Comparison of ENCODE assay signal across 16 cellular contexts in the genomic region with DNA sequence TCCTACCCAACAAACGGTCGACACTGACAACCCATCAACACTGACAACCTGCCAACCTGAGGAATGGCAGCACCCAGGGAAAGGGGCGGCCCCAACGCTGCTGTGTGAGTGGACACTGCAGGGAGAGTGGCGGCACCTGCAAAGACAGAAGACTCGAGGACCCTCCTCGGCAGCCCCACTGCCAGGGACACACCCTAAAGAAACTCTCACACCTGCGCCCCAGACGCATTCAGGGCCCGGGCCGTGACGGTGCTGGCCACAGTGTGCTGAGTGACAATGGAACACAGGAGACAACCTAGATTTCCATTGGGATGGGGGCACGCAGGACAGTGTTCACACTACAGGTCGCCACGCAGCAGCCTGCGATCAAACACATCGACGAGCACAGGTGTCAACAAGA.
"Had no signal": no experiment of that assay in that cellular context is flagged by ENCODE, and none has a peak within 500 bp of the region (broad histone marks: within the 10 kb centered on the region; RNA-seq: fewer than 3 reads in every experiment).

No MANE protein-coding gene starts in this region.

- H3K9me3 ChIP-seq: esophagus squamous epithelium, prostate gland, sigmoid colon, spleen, testis, upper lobe of left lung had no signal

- H3K27me3 ChIP-seq: testis had no signal

- H3K36me3 ChIP-seq: esophagus squamous epithelium, prostate gland, sigmoid colon, spleen, upper lobe of left lung had no signal

- DNase-seq: activated CD4-positive, alpha-beta T cell treated with anti-CD3 and anti-CD28 coated beads for 36 hours; activated CD4-positive, alpha-beta T cell treated with anti-CD3 and anti-CD28 coated beads, Interleukin-2, amount 50 U/mL, for 48 hours; activated naive CD4-positive, alpha-beta T cell treated with anti-CD3 and anti-CD28 coated beads for 36 hours; aorta; effector CD8-positive, alpha-beta T cell; esophagus squamous epithelium; hypothalamus; islet precursor cell; left colon; nephron progenitor cell; sigmoid colon; spleen; stimulated activated CD4-positive, alpha-beta T cell treated with anti-CD3 and anti-CD28 coated beads, Interleukin-4, amount 100 ng/mL, for 4 hours; testis had no signal

- H3K4me3 ChIP-seq: esophagus squamous epithelium, prostate gland, sigmoid colon, spleen, testis, upper lobe of left lung had no signal

- H3K4me1 ChIP-seq: prostate gland, testis had no signal

- H3K27ac ChIP-seq: esophagus squamous epithelium, prostate gland, sigmoid colon, spleen, testis, upper lobe of left lung had no signal
